21 cellular contexts compared by ENCODE assay signal in genomic region chr1:44908427-44908826, GRCh38.
"Had no signal": no experiment of that assay in that cellular context is flagged by ENCODE, and none has a peak within 500 bp of the region (broad histone marks: within the 10 kb centered on the region; RNA-seq: fewer than 3 reads in every experiment).

No MANE protein-coding gene starts in this region.

- DNase-seq: effector memory CD8-positive, alpha-beta T cell; gastrocnemius medialis; heart right ventricle; hypothalamus; mammary epithelial cell; natural killer cell; nucleus accumbens; posterior cingulate gyrus; sigmoid colon; stimulated activated CD4-positive, alpha-beta T cell treated with anti-CD3 and anti-CD28 coated beads, Interleukin-2, amount 100 ng/mL, for 24 hours; stimulated activated CD4-positive, alpha-beta T cell treated with anti-CD3 and anti-CD28 coated beads, Interleukin-4, amount 100 ng/mL, for 4 hours; stimulated activated naive CD4-positive, alpha-beta T cell; stomach; tibial artery; upper lobe of right lung had no signal

- H3K9me3 ChIP-seq: esophagus muscularis mucosa, gastrocnemius medialis, sigmoid colon, stomach, tibial artery, upper lobe of right lung, vagina had no signal

- H3K9ac ChIP-seq: neural progenitor cell had no signal

- H3K27me3 ChIP-seq: esophagus muscularis mucosa, gastrocnemius medialis, heart right ventricle, neural progenitor cell, sigmoid colon, stomach, tibial artery, upper lobe of right lung, vagina had no signal

- H3K4me3 Mint-ChIP-seq: dendritic cell treated with granulocyte-macrophage colony-stimulating factor and Interleukin-4, amounts not matched to agents 40 ng/mL and 50 ng/mL, for 4 days; effector memory CD8-positive, alpha-beta T cell; natural killer cell; neural progenitor cell had no signal

- H3K4me1 ChIP-seq: esophagus muscularis mucosa, gastrocnemius medialis, neural progenitor cell, sigmoid colon, stomach, upper lobe of right lung, vagina had no signal

- H3K4me2 ChIP-seq: neural progenitor cell had no signal

- H3K36me3 ChIP-seq: gastrocnemius medialis, neural progenitor cell, upper lobe of right lung, vagina had no signal

- H3K4me1 Mint-ChIP-seq: neural progenitor cell had no signal

- H3K36me3 Mint-ChIP-seq: natural killer cell had no signal

- H3K27ac ChIP-seq: epithelial cell of prostate, esophagus muscularis mucosa, gastrocnemius medialis, heart right ventricle, neural progenitor cell, sigmoid colon, stomach, tibial artery, upper lobe of right lung, vagina had no signal

- ATAC-seq: effector memory CD8-positive, alpha-beta T cell; gastrocnemius medialis; heart right ventricle; natural killer cell; upper lobe of right lung had no signal

- H3K27me3 Mint-ChIP-seq: dendritic cell treated with granulocyte-macrophage colony-stimulating factor and Interleukin-4, amounts not matched to agents 40 ng/mL and 50 ng/mL, for 4 days; effector memory CD8-positive, alpha-beta T cell had no signal

- H3K4me3 ChIP-seq: esophagus muscularis mucosa, gastrocnemius medialis, heart right ventricle, neural progenitor cell, sigmoid colon, skin epidermis, stomach, tibial artery, upper lobe of right lung, vagina had no signal

- H3K9me3 Mint-ChIP-seq: dendritic cell treated with granulocyte-macrophage colony-stimulating factor and Interleukin-4, amounts not matched to agents 40 ng/mL and 50 ng/mL, for 4 days; effector memory CD8-positive, alpha-beta T cell; natural killer cell; neural progenitor cell had no signal

- H2AFZ ChIP-seq: neural progenitor cell had no signal

- H3K27ac Mint-ChIP-seq: dendritic cell treated with granulocyte-macrophage colony-stimulating factor and Interleukin-4, amounts not matched to agents 40 ng/mL and 50 ng/mL, for 4 days; natural killer cell had no signal
